ENCODE assay signal across 1 cellular context in genomic region chr3:147395975-147396708, GRCh38.
TF ChIP-seq lines count a peak whose summit lies in the region.

No MANE protein-coding gene starts in this region.

TF ChIP-seq in SK-N-SH, 30 proteins besides CTCF, POLR2A, EP300 and RAD21 (continued from another document):
- TF ChIP-seq REST (IDR thresholded peaks at IDR 0.05; ENCODE audit: low read depth, low read length) (no peak), SMC3 (IDR thresholded peaks at IDR 0.05; ENCODE audit: low read depth, low read length) (no peak), RCOR1 (IDR thresholded peaks at IDR 0.05; ENCODE audit: low read length) (no peak), USF2 (IDR thresholded peaks at IDR 0.05; ENCODE audit: borderline replicate concordance, low read depth, low read length) (no peak), FOXM1 (IDR thresholded peaks at IDR 0.05; ENCODE audit: low read depth) (no peak), MEF2A (IDR thresholded peaks at IDR 0.05; ENCODE audit: borderline replicate concordance, low read depth) (no peak), MAX (IDR thresholded peaks at IDR 0.05; ENCODE audit: low read depth) (no peak), GABPA (IDR thresholded peaks at IDR 0.05; ENCODE audit: low read depth) (no peak), NRF1 (IDR thresholded peaks at IDR 0.05; ENCODE audit: low read depth, low read length) (no peak), JUND (IDR thresholded peaks at IDR 0.05) (no peak), ZBTB33 (IDR thresholded peaks at IDR 0.05; ENCODE audit: borderline replicate concordance, low read depth) (no peak), TCF12 (IDR thresholded peaks at IDR 0.05) (no peak), RFX5 (IDR thresholded peaks at IDR 0.05; ENCODE audit: low read length) (no peak), POLR2AphosphoS5 (IDR thresholded peaks at IDR 0.05; ENCODE audit: low read depth, low read length) (no peak), FOSL2 (IDR thresholded peaks at IDR 0.05; ENCODE audit: borderline replicate concordance, low read depth) (no peak), MXI1 (IDR thresholded peaks at IDR 0.05; ENCODE audit: low read depth, low read length) (no peak)
